Comparison of ENCODE assay signal across 8 cellular contexts in genomic region chr17:76716146-76716833, GRCh38. TPM values are rescaled to one million over a fixed set of nuclear protein-coding genes. Genes with fewer than 3 reads are reported as not detected.
A peak's percentile ranks its signal among the peaks of the same experiment; 100 is the strongest.
DNase-seq lines count a peak whose midpoint lies in the region; ATAC-seq, FAIRE-seq and TF ChIP-seq lines count a peak whose summit lies in the region.

No MANE protein-coding gene starts in this region.

- no peak for TF ChIP-seq POLR2A in adrenal gland (IDR thresholded peaks at IDR 0.05)
- TF ChIP-seq POLR2A in thyroid gland (IDR thresholded peaks at IDR 0.05): no peak

- H3K9me1 ChIP-seq in keratinocyte (ENCODE audit: control insufficient read depth, extremely low read depth, insufficient read depth, low read length): no peaks in the 10 kb centered on the region

- H2AFZ ChIP-seq in keratinocyte (ENCODE audit: control insufficient read depth, low read length): no peak overlapping the region

- peaks cover 13 to 52% of the 10 kb centered on the region in 2 donors for H3K4me1 ChIP-seq in adrenal gland (replicated peaks in 1 of 2)
- H3K4me1 ChIP-seq in keratinocyte (ENCODE audit: control insufficient read depth, extremely low read depth, insufficient read depth, low read length): peaks cover 5% of the 10 kb centered on the region
- peaks cover 32% of the 10 kb centered on the region for H3K4me1 ChIP-seq in stomach smooth muscle (ENCODE audit: control insufficient read depth, insufficient read depth, low read length)
- H3K4me1 ChIP-seq in thyroid gland: peaks cover 5 to 28% of the 10 kb centered on the region in 2 donors

- no peak overlapping the region for H3K4me2 ChIP-seq in keratinocyte (ENCODE audit: control insufficient read depth, extremely low read depth, insufficient read depth, low read depth, low read length)

- peaks cover 12% of the 10 kb centered on the region for H3K79me2 ChIP-seq in keratinocyte (ENCODE audit: control insufficient read depth, insufficient read depth, low read length)

- FAIRE-seq in RCC 7860 (lab: Jason Lieb, UNC) (peak; percentile 92), keratinocyte (lab: Jason Lieb, UNC) (peak; percentile 39)

- no peaks in the 10 kb centered on the region for H4K20me1 ChIP-seq in keratinocyte (ENCODE audit: control insufficient read depth, extremely low read depth, insufficient read depth, low read length)

- H3K9me3 ChIP-seq in adrenal gland (replicated peaks in 1 of 3) (no peaks in the 10 kb centered on the region), keratinocyte (ENCODE audit: control insufficient read depth, low read depth, low read length) (no peaks in the 10 kb centered on the region), stomach smooth muscle (ENCODE audit: control insufficient read depth in 2 of 2, low read length in 2 of 2) (no peaks in the 10 kb centered on the region), thyroid gland (no peaks in the 10 kb centered on the region)

- no peak overlapping the region for H3K4me3 ChIP-seq in adrenal gland
- H3K4me3 ChIP-seq in keratinocyte (ENCODE audit: control insufficient read depth in 2 of 3, extremely low read depth in 1 of 3, insufficient read depth in 2 of 3, low read depth in 1 of 3, low read length in 3 of 3): no peak overlapping the region
- H3K4me3 ChIP-seq in stomach smooth muscle (ENCODE audit: low read length in 2 of 2): no peak overlapping the region
- H3K4me3 ChIP-seq in thyroid gland (replicated peaks in 1 of 3): no peak overlapping the region

- intact Hi-C loops in adrenal gland (cut with DNase I): loop anchor here (5.0 to 10.0 kb wide), 3 partner anchors 39 to 161 kb away; a partner anchor contains a TSS
- intact Hi-C loops in thyroid gland (cut with DNase I): loop anchor here (5.0 to 10.0 kb wide), 3 partner anchors 91 to 194 kb away; no protein-coding TSS in a partner anchor

- TF ChIP-seq CTCF in adrenal gland (IDR thresholded peaks at IDR 0.05): no peak
- TF ChIP-seq CTCF in keratinocyte (optimal IDR thresholded peaks at IDR 0.05 in 1 of 3, IDR thresholded peaks at IDR 0.05 in 1 of 3, conservative IDR thresholded peaks at IDR 0.05 in 1 of 3; ENCODE audit: extremely low read depth in 1 of 3, insufficient read depth in 2 of 3, low read length in 3 of 3): no peak
- TF ChIP-seq CTCF in thyroid gland (IDR thresholded peaks at IDR 0.05): no peak

- ATAC-seq in GM21619 (IDR thresholded peaks at IDR 0.05; ENCODE audit: unreplicated experiment): no peak

- 47 to 62% (median 52%) methylated on average over 13 of the region's 13 CpGs for WGBS in adrenal gland, 4 donors
- WGBS in thyroid gland, 2 donors: 80 to 81% methylated on average over 13 of the region's 13 CpGs

- H3K9ac ChIP-seq in keratinocyte (ENCODE audit: control insufficient read depth, extremely low read depth, insufficient read depth, low read length) (peak overlapping the region; percentile 31), stomach smooth muscle (ENCODE audit: low read length in 2 of 2) (peak overlapping the region in 1 of 2 donors; percentile 47)

- dilution Hi-C loops in keratinocyte (cut with MboI; ENCODE audit: extremely low pct_ligation_motif_present, low sequenced_read_pairs): no loop called here

- peaks cover 0 to 81% of the 10 kb centered on the region in 2 donors for H3K36me3 ChIP-seq in adrenal gland (replicated peaks in 1 of 2)
- peaks cover 39 to 48% of the 10 kb centered on the region in 2 experiments for H3K36me3 ChIP-seq in keratinocyte (ENCODE audit: control insufficient read depth in 2 of 2, extremely low read depth in 1 of 2, insufficient read depth in 2 of 2, low read length in 2 of 2)
- peaks cover 50 to 70% of the 10 kb centered on the region in 2 donors for H3K36me3 ChIP-seq in stomach smooth muscle (ENCODE audit: control insufficient read depth in 2 of 2, insufficient read depth in 2 of 2, low read length in 2 of 2)
- peaks cover 49 to 58% of the 10 kb centered on the region in 2 donors for H3K36me3 ChIP-seq in thyroid gland

- H3K27me3 ChIP-seq in adrenal gland (no peaks in the 10 kb centered on the region), keratinocyte (ENCODE audit: control insufficient read depth, extremely low read depth, insufficient read depth, low read length) (no peaks in the 10 kb centered on the region), stomach smooth muscle (ENCODE audit: control insufficient read depth in 1 of 2, insufficient read depth in 2 of 2, low read length in 2 of 2) (no peaks in the 10 kb centered on the region), thyroid gland (no peaks in the 10 kb centered on the region)

- H3K27ac ChIP-seq in adrenal gland (peak overlapping the region in 2 of 5 donors; percentile 77 to 80), keratinocyte (ENCODE audit: control insufficient read depth, insufficient read depth, low read length) (peak overlapping the region; percentile 38), stomach smooth muscle (ENCODE audit: low read length) (peak overlapping the region; percentile 79), thyroid gland (peak overlapping the region in 1 of 3 donors; percentile 43)

- peak; percentile 84 for DNase-seq in D341Med (ENCODE audit: low spot score)
- DNase-seq in RCC 7860 (ENCODE audit: low spot score): peak; percentile 98
- DNase-seq in adrenal gland: peak in 4 of 7 donors; percentile 55 to 79 (median 67)
- no peak for DNase-seq in keratinocyte (ENCODE audit: low read depth, low spot score)
- DNase-seq in NCI-H1105 treated with DMSO at 0.1 percent for 48 hours (lab: John Stamatoyannopoulos, UW): no peak
- DNase-seq in thyroid gland: no peak

RNA-seq across cellular contexts. Expression of gene MXRA7, which starts 5.5 kb away (rescaled TPM):
- total RNA-seq in adrenal gland (100 to 1,000 TPM; 200 to 541 (median 356) TPM), thyroid gland (100 to 1,000 TPM; 362 to 576 (median 421) TPM)
- polyA plus RNA-seq in adrenal gland (100 to 1,000 TPM in 2 of 3 donors, 10 to 100 TPM in 1; 81.5 to 573 (median 167) TPM), keratinocyte (113 to 118 TPM (median 114 TPM) in 3 replicates)
- 33.4 TPM for polyA plus RNA-seq in keratinocyte (2011; ENCODE audit: low read depth)
- 123 and 172 TPM in 2 replicates for polyA plus RNA-seq in keratinocyte (2011; cell fraction: cytosol; rRNA removed)
- polyA plus RNA-seq in keratinocyte (2011; cell fraction: nucleus; rRNA removed): 70.8 and 71.4 TPM in 2 replicates
- 85.9 and 96.7 TPM in 2 replicates for polyA plus RNA-seq in keratinocyte (2012; ENCODE audit: low replicate concordance)
- polyA minus RNA-seq in keratinocyte: 64.9 to 161 TPM (median 87.3 TPM) in 3 replicates
- 82.7 TPM for polyA minus RNA-seq in keratinocyte (2011; cell fraction: cytosol; rRNA and poly(A)+ RNA removed)
- polyA minus RNA-seq in keratinocyte (2011; cell fraction: nucleus; rRNA and poly(A)+ RNA removed): 21.7 and 52.1 TPM in 2 replicates

RNA-seq across cellular contexts. Expression of gene JMJD6, which starts 10.1 kb away (rescaled TPM):
- total RNA-seq in adrenal gland: 100 to 1,000 TPM in 1 of 8 donors, 10 to 100 TPM in 7; 23.5 to 105 (median 36.3) TPM
- 10 to 100 TPM; 53.7 to 66.9 (median 58.8) TPM for polyA plus RNA-seq in adrenal gland
- 11.0 to 14.6 TPM (median 12.0 TPM) in 3 replicates for polyA plus RNA-seq in keratinocyte
- polyA plus RNA-seq in keratinocyte (2011; ENCODE audit: low read depth): 27.7 TPM
- 8.1 and 10.9 TPM in 2 replicates for polyA plus RNA-seq in keratinocyte (2011; cell fraction: cytosol; rRNA removed)
- polyA plus RNA-seq in keratinocyte (2011; cell fraction: nucleus; rRNA removed): 19.0 and 23.1 TPM in 2 replicates
- polyA plus RNA-seq in keratinocyte (2012; ENCODE audit: low replicate concordance): 28.4 and 34.2 TPM in 2 replicates
- polyA minus RNA-seq in keratinocyte: 4.6 to 20.5 TPM (median 6.6 TPM) in 3 replicates
- 10.4 TPM for polyA minus RNA-seq in keratinocyte (2011; cell fraction: cytosol; rRNA and poly(A)+ RNA removed)
- polyA minus RNA-seq in keratinocyte (2011; cell fraction: nucleus; rRNA and poly(A)+ RNA removed): 4.7 and 8.1 TPM in 2 replicates
- 10 to 100 TPM; 12.2 to 24.2 (median 20.7) TPM for total RNA-seq in thyroid gland

RNA-seq across cellular contexts. Expression of gene METTL23, which starts 10.3 kb away (rescaled TPM):
- total RNA-seq in adrenal gland (10 to 100 TPM; 24.6 to 91.5 (median 37.7) TPM), thyroid gland (10 to 100 TPM; 33.6 to 58.3 (median 51.3) TPM)
- polyA plus RNA-seq in adrenal gland (10 to 100 TPM; 48.0 to 84.9 (median 54.5) TPM), keratinocyte (32.3 to 48.3 TPM (median 37.6 TPM) in 3 replicates)
- polyA plus RNA-seq in keratinocyte (2011; ENCODE audit: low read depth): 25.5 TPM
- 29.6 and 46.7 TPM in 2 replicates for polyA plus RNA-seq in keratinocyte (2011; cell fraction: cytosol; rRNA removed)
- 33.2 and 35.7 TPM in 2 replicates for polyA plus RNA-seq in keratinocyte (2011; cell fraction: nucleus; rRNA removed)
- polyA plus RNA-seq in keratinocyte (2012; ENCODE audit: low replicate concordance): 26.7 and 26.9 TPM in 2 replicates
- polyA minus RNA-seq in keratinocyte: 5.5 to 22.8 TPM (median 12.5 TPM) in 3 replicates
- 13.2 TPM for polyA minus RNA-seq in keratinocyte (2011; cell fraction: cytosol; rRNA and poly(A)+ RNA removed)
- 7.7 and 11.8 TPM in 2 replicates for polyA minus RNA-seq in keratinocyte (2011; cell fraction: nucleus; rRNA and poly(A)+ RNA removed)

RNA-seq across cellular contexts. Expression of gene SRSF2, which starts 20.8 kb away (rescaled TPM):
- total RNA-seq in adrenal gland (100 to 1,000 TPM; 115 to 242 (median 212) TPM), thyroid gland (100 to 1,000 TPM; 269 to 614 (median 400) TPM)
- polyA plus RNA-seq in adrenal gland (100 to 1,000 TPM; 103 to 269 (median 151) TPM), keratinocyte (161 to 249 TPM (median 197 TPM) in 3 replicates)
- 84.2 TPM for polyA plus RNA-seq in keratinocyte (2011; ENCODE audit: low read depth)
- 112 and 144 TPM in 2 replicates for polyA plus RNA-seq in keratinocyte (2011; cell fraction: cytosol; rRNA removed)
- polyA plus RNA-seq in keratinocyte (2011; cell fraction: nucleus; rRNA removed): 291 and 392 TPM in 2 replicates
- polyA plus RNA-seq in keratinocyte (2012; ENCODE audit: low replicate concordance): 141 and 174 TPM in 2 replicates
- polyA minus RNA-seq in keratinocyte: 54.3 to 75.8 TPM (median 70.4 TPM) in 3 replicates
- 215 TPM for polyA minus RNA-seq in keratinocyte (2011; cell fraction: cytosol; rRNA and poly(A)+ RNA removed)
- polyA minus RNA-seq in keratinocyte (2011; cell fraction: nucleus; rRNA and poly(A)+ RNA removed): 166 and 224 TPM in 2 replicates

RNA-seq across cellular contexts. Expression of gene MFSD11, which starts 21.6 kb away (rescaled TPM):
- 10 to 100 TPM; 24.2 to 50.0 (median 31.8) TPM for total RNA-seq in adrenal gland
- 10 to 100 TPM in 2 of 3 donors, 1 to 10 TPM in 1; 9.4 to 20.4 (median 11.8) TPM for polyA plus RNA-seq in adrenal gland
- polyA plus RNA-seq in keratinocyte: 14.6 to 17.6 TPM (median 15.2 TPM) in 3 replicates
- polyA plus RNA-seq in keratinocyte (2011; ENCODE audit: low read depth): 11.9 TPM
- polyA plus RNA-seq in keratinocyte (2011; cell fraction: cytosol; rRNA removed): 7.7 and 12.8 TPM in 2 replicates
- polyA plus RNA-seq in keratinocyte (2011; cell fraction: nucleus; rRNA removed): 24.4 and 27.0 TPM in 2 replicates
- 10.3 and 16.5 TPM in 2 replicates for polyA plus RNA-seq in keratinocyte (2012; ENCODE audit: low replicate concordance)
- polyA minus RNA-seq in keratinocyte: 14.2 to 26.0 TPM (median 14.8 TPM) in 3 replicates
- 4.8 TPM for polyA minus RNA-seq in keratinocyte (2011; cell fraction: cytosol; rRNA and poly(A)+ RNA removed)
- polyA minus RNA-seq in keratinocyte (2011; cell fraction: nucleus; rRNA and poly(A)+ RNA removed): 27.2 and 29.7 TPM in 2 replicates
- 10 to 100 TPM; 34.1 to 53.3 (median 44.3) TPM for total RNA-seq in thyroid gland

Comparison
In these comparisons a context has a peak if more than half of its experiments do, and no peak if none do; other contexts are left out.
1. DNase-seq: peak in D341Med (single experiment), RCC 7860 (single experiment) and adrenal gland (4 of 7); none in keratinocyte (single experiment), NCI-H1105 treated with DMSO at 0.1 percent for 48 hours (single experiment) and thyroid gland (0 of 2).